In genomic region chr1:173478099-173478555, GRCh38 we compare ENCODE assay signal across 8 cellular contexts.
DNase-seq lines count a peak whose midpoint lies in the region; ATAC-seq and TF ChIP-seq lines count a peak whose summit lies in the region.

No MANE protein-coding gene starts in this region.

- ATAC-seq in GM18502 (IDR thresholded peaks at IDR 0.05; ENCODE audit: poor library complexity, unreplicated experiment) (no peak), HG02588 (IDR thresholded peaks at IDR 0.05; ENCODE audit: unreplicated experiment) (no peak)

- no peak for TF ChIP-seq CTCF in HL-60 (IDR thresholded peaks at IDR 0.05; ENCODE audit: insufficient read depth, low read length)

- DNase-seq in C1 segment of cervical spinal cord (lab: John Stamatoyannopoulos, UW), result peak in 9 of 14 donors; percentile 23 to 58 (median 44)
- DNase-seq in HL-60 (ENCODE audit: low read depth in 1 of 2, low spot score in 1 of 2), result peak; percentile 12 to 37
- DNase-seq in UCSD-AML1 (lab: John Stamatoyannopoulos, UW; ENCODE audit: unreplicated experiment), result peak; percentile 52
- DNase-seq in fibroblast of gingiva (ENCODE audit: low read depth), result peak; percentile 81
- no peak for DNase-seq in activated CD4-positive, CD25-positive, alpha-beta regulatory T cell treated with anti-CD3 and anti-CD28 coated beads, Interleukin-2, amount 50 U/mL, for 72 hours

- peaks cover 22 to 24% of the 10 kb centered on the region in 2 donors for H3K36me3 ChIP-seq in muscle layer of duodenum (ENCODE audit: control insufficient read depth in 1 of 2, insufficient read depth in 2 of 2, low read length in 2 of 2)

- no peaks in the 10 kb centered on the region for H3K9me3 ChIP-seq in muscle layer of duodenum (ENCODE audit: control insufficient read depth in 1 of 2, low read length in 2 of 2)

- H3K4me1 ChIP-seq in muscle layer of duodenum (ENCODE audit: control insufficient read depth in 1 of 2, insufficient read depth in 2 of 2, low read length in 2 of 2), result peaks cover 32 to 47% of the 10 kb centered on the region in 2 donors

- peak overlapping the region; percentile 89 for H3K27ac ChIP-seq in HL-60 (replicated peaks)
- H3K27ac ChIP-seq in muscle layer of duodenum (ENCODE audit: low read length), result peak overlapping the region; percentile 88

- H3K4me3 ChIP-seq in HL-60 (replicated peaks; ENCODE audit: insufficient read depth, low read length), result peak overlapping the region; percentile 88
- H3K4me3 ChIP-seq in muscle layer of duodenum (ENCODE audit: low read depth in 1 of 2, low read length in 2 of 2), result peak overlapping the region; percentile 83 to 85

- H3K27me3 ChIP-seq in HL-60 (ENCODE audit: insufficient read depth, poor library complexity, severe bottlenecking), result no peaks in the 10 kb centered on the region
- no peaks in the 10 kb centered on the region for H3K27me3 ChIP-seq in muscle layer of duodenum (ENCODE audit: low read depth, low read length)
